In the genomic region with DNA sequence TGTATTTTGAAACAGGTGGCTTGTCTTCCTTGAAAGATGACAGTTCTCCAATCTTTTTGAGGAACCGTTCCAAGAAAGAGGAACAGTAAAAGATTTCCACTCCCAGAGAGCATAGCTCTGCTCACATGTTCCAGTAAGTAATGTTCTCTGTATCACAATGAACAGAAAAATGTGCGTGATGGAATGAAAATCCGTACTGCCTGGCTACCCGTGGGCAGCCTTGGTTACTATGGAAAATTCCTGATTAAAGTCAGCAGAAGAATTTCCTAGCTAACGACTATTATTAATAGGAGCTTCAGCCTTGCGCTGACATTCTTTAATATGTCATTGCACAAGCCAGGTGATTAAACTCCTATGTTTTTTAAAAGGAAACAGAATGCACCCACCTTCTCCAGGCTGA, we compare ENCODE assay signal across 16 cellular contexts. TPM values are rescaled to one million over a fixed set of nuclear protein-coding genes. Genes with fewer than 3 reads are reported as not detected.
A peak's percentile ranks its signal among the peaks of the same experiment; 100 is the strongest.
DNase-seq lines count a peak whose midpoint lies in the region; ATAC-seq and TF ChIP-seq lines count a peak whose summit lies in the region.
"Had no signal": no experiment of that assay in that cellular context is flagged by ENCODE, and none has a peak within 500 bp of the region (broad histone marks: within the 10 kb centered on the region; RNA-seq: fewer than 3 reads in every experiment).

No MANE protein-coding gene starts in this region.

- H3K9me3 ChIP-seq in BLaER1 treated with 17β-estradiol and CSF1 and Interleukin-3, amounts not matched to agents 10 nM and 100 nM (replicated peaks in 1 of 11), result peaks cover under 1 to 22% (median 8%) of the 10 kb centered on the region in 11 experiments; a peak in 18 of 22 replicates
- H3K9me3 ChIP-seq in parathyroid adenoma (ENCODE audit: control insufficient read depth, low read length) (no peaks in the 10 kb centered on the region), Karpas-422 (ENCODE audit: low read length) (no peaks in the 10 kb centered on the region)
- H3K9me3 ChIP-seq: testis had no signal

- H2AFZ ChIP-seq in parathyroid adenoma (peak overlapping the region; percentile 63), Karpas-422 (ENCODE audit: low read length) (no peak overlapping the region)

- intact Hi-C loops in left cardiac atrium (cut with DNase I), result no loop called here

- TF ChIP-seq CTCF in parathyroid adenoma (IDR thresholded peaks at IDR 0.05), result no peak

- DNase-seq in SKM-1 (lab: John Stamatoyannopoulos, UW; ENCODE audit: unreplicated experiment) (peak; percentile 46), left cardiac atrium (no peak), Karpas-422 (no peak), ureter (ENCODE audit: low spot score) (no peak), HT-29 (ENCODE audit: low spot score) (no peak)
- DNase-seq: activated CD4-positive, CD25-positive, alpha-beta regulatory T cell treated with anti-CD3 and anti-CD28 coated beads, Interleukin-2, amount 50 U/mL, for 72 hours; activated naive CD8-positive, alpha-beta T cell treated with anti-CD3 and anti-CD28 coated beads for 36 hours; cerebellar nuclear complex; DND-41; NCI-H1048; NCI-H2227 treated with DMSO at 0.1 percent for 48 hours; stimulated activated CD4-positive, alpha-beta T cell treated with anti-CD3 and anti-CD28 coated beads, Interleukin-15, amount 100 ng/mL, for 24 hours; testis had no signal

- peak; percentile 61 to 67 for ATAC-seq in left cardiac atrium
- ATAC-seq in GM18861 (IDR thresholded peaks at IDR 0.05; ENCODE audit: unreplicated experiment), result no peak

- no peaks in the 10 kb centered on the region for H4K20me1 ChIP-seq in BLaER1 treated with 17β-estradiol and CSF1 and Interleukin-3, amounts not matched to agents 10 nM and 100 nM
- no peaks in the 10 kb centered on the region for H4K20me1 ChIP-seq in Karpas-422 (ENCODE audit: insufficient read depth, low read depth, low read length)

- H3K9ac ChIP-seq in BLaER1 treated with 17β-estradiol and CSF1 and Interleukin-3, amounts not matched to agents 10 nM and 100 nM, result peak overlapping the region in 3 of 11 experiments; percentile 2 to 66 (median 28); a peak in 3 of 22 replicates
- no peak overlapping the region for H3K9ac ChIP-seq in parathyroid adenoma
- no peak overlapping the region for H3K9ac ChIP-seq in Karpas-422 (ENCODE audit: low read length)

- peaks cover 48 to 88% (median 76%) of the 10 kb centered on the region in 10 experiments for H3K4me1 ChIP-seq in BLaER1 treated with 17β-estradiol and CSF1 and Interleukin-3, amounts not matched to agents 10 nM and 100 nM
- H3K4me1 ChIP-seq in parathyroid adenoma, result peaks cover 79% of the 10 kb centered on the region
- peaks cover 30% of the 10 kb centered on the region for H3K4me1 ChIP-seq in Karpas-422 (ENCODE audit: low read length)
- H3K4me1 ChIP-seq: testis had no signal

- no peaks in the 10 kb centered on the region for H3K36me3 ChIP-seq in BLaER1 treated with 17β-estradiol and CSF1 and Interleukin-3, amounts not matched to agents 10 nM and 100 nM
- H3K36me3 ChIP-seq in parathyroid adenoma (ENCODE audit: control insufficient read depth, insufficient read depth, low read length), result no peaks in the 10 kb centered on the region
- no peaks in the 10 kb centered on the region for H3K36me3 ChIP-seq in Karpas-422 (ENCODE audit: insufficient read depth, low read length)

- H3K9me2 ChIP-seq in Karpas-422 (replicated peaks; ENCODE audit: insufficient read depth, low read length), result no peaks in the 10 kb centered on the region

- H3K27me3 ChIP-seq in BLaER1 treated with 17β-estradiol and CSF1 and Interleukin-3, amounts not matched to agents 10 nM and 100 nM, result peaks cover 0 to 6% (median 0%) of the 10 kb centered on the region in 11 experiments; a peak in 2 of 22 replicates
- H3K27me3 ChIP-seq in parathyroid adenoma (ENCODE audit: control insufficient read depth, insufficient read depth, low read length), result no peaks in the 10 kb centered on the region
- H3K27me3 ChIP-seq in Karpas-422 (ENCODE audit: low read length), result no peaks in the 10 kb centered on the region
- H3K27me3 ChIP-seq: testis had no signal

- peaks cover 4% of the 10 kb centered on the region for H3K79me2 ChIP-seq in parathyroid adenoma
- no peaks in the 10 kb centered on the region for H3K79me2 ChIP-seq in Karpas-422 (ENCODE audit: low read length)

- peak overlapping the region in 1 of 10 experiments; percentile 16; a peak in 1 of 20 replicates for H3K4me3 ChIP-seq in BLaER1 treated with 17β-estradiol and CSF1 and Interleukin-3, amounts not matched to agents 10 nM and 100 nM
- H3K4me3 ChIP-seq in parathyroid adenoma (ENCODE audit: low read depth, low read length) (no peak overlapping the region), Karpas-422 (ENCODE audit: low read length) (no peak overlapping the region)
- H3K4me3 ChIP-seq: testis had no signal

- peak overlapping the region; percentile 65 to 94 (median 85) for H3K4me2 ChIP-seq in BLaER1 treated with 17β-estradiol and CSF1 and Interleukin-3, amounts not matched to agents 10 nM and 100 nM
- H3K4me2 ChIP-seq in parathyroid adenoma (ENCODE audit: low read length), result no peak overlapping the region
- H3K4me2 ChIP-seq in Karpas-422 (ENCODE audit: low read depth, low read length, poor library complexity, severe bottlenecking), result no peak overlapping the region

- peak overlapping the region in 7 of 11 experiments; percentile 41 to 83 (median 74); a peak in 9 of 22 replicates for H3K27ac ChIP-seq in BLaER1 treated with 17β-estradiol and CSF1 and Interleukin-3, amounts not matched to agents 10 nM and 100 nM
- H3K27ac ChIP-seq in parathyroid adenoma (peak overlapping the region; percentile 43), Karpas-422 (ENCODE audit: low read length) (no peak overlapping the region)
- H3K27ac ChIP-seq: testis had no signal

RNA-seq across cellular contexts. Expression of gene CPEB4, which starts 54.9 kb away (rescaled TPM):
- 100 to 1,000 TPM in 1 of 2 donors, 10 to 100 TPM in 1; 73.8 to 178 TPM for total RNA-seq in left cardiac atrium
- total RNA-seq in Karpas-422 (2014; rRNA removed; shearing (Covaris generic); ENCODE audit: low replicate concordance), result 1.4 and 3.5 TPM in 2 replicates
- 56.4 TPM for total RNA-seq in ureter
- total RNA-seq in HT-29 (2014; rRNA removed; shearing (Covaris generic)), result 7.0 and 7.2 TPM in 2 replicates

Comparison
In these comparisons a context has a peak if more than half of its experiments do, and no peak if none do; other contexts are left out.
1. H3K4me2 ChIP-seq: peak in BLaER1 treated with 17β-estradiol and CSF1 and Interleukin-3, amounts not matched to agents 10 nM and 100 nM (11 of 11); none in parathyroid adenoma (single experiment) and Karpas-422 (single experiment).